In the genomic region with DNA sequence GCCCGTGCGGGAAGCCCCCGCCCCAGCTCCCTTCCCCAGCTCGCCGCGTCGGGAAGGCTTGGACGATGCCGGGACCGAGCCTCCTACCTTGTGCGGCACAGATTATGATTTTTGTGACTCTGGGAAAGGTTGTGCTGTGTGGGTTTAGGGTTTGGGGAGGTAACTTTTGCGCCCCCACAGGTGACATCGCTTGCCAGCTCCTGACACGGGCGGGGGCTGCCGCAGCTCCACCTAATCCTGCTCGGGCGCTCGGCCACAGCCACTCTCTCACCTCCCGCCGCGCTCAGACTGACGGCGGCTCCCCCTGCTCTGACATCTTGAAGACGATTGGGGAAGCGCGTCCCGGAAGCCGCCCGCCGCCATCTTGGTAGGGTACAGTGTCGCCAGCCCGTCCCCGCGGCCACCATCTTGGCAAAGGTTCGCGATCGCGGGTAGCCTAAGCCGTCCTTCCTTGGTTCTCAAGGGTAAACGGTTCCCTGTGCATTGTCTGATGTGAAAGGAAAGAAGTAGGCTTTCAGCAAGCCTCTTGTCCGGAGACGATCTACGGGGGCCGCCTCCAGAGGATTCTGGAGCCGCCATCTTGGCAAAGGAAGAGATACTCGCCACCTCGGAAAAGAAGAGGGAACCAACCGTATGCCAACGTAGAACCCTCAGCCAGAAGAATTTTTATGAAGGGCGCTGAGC, we compare ENCODE assay signal across 1 cellular context.
TF ChIP-seq lines count a peak whose summit lies in the region.

No MANE protein-coding gene starts in this region.

TF ChIP-seq in K562, 482 proteins besides CTCF, POLR2A, EP300 and RAD21 (continued from another document and continues in another):
- TF ChIP-seq, protein P1, sequence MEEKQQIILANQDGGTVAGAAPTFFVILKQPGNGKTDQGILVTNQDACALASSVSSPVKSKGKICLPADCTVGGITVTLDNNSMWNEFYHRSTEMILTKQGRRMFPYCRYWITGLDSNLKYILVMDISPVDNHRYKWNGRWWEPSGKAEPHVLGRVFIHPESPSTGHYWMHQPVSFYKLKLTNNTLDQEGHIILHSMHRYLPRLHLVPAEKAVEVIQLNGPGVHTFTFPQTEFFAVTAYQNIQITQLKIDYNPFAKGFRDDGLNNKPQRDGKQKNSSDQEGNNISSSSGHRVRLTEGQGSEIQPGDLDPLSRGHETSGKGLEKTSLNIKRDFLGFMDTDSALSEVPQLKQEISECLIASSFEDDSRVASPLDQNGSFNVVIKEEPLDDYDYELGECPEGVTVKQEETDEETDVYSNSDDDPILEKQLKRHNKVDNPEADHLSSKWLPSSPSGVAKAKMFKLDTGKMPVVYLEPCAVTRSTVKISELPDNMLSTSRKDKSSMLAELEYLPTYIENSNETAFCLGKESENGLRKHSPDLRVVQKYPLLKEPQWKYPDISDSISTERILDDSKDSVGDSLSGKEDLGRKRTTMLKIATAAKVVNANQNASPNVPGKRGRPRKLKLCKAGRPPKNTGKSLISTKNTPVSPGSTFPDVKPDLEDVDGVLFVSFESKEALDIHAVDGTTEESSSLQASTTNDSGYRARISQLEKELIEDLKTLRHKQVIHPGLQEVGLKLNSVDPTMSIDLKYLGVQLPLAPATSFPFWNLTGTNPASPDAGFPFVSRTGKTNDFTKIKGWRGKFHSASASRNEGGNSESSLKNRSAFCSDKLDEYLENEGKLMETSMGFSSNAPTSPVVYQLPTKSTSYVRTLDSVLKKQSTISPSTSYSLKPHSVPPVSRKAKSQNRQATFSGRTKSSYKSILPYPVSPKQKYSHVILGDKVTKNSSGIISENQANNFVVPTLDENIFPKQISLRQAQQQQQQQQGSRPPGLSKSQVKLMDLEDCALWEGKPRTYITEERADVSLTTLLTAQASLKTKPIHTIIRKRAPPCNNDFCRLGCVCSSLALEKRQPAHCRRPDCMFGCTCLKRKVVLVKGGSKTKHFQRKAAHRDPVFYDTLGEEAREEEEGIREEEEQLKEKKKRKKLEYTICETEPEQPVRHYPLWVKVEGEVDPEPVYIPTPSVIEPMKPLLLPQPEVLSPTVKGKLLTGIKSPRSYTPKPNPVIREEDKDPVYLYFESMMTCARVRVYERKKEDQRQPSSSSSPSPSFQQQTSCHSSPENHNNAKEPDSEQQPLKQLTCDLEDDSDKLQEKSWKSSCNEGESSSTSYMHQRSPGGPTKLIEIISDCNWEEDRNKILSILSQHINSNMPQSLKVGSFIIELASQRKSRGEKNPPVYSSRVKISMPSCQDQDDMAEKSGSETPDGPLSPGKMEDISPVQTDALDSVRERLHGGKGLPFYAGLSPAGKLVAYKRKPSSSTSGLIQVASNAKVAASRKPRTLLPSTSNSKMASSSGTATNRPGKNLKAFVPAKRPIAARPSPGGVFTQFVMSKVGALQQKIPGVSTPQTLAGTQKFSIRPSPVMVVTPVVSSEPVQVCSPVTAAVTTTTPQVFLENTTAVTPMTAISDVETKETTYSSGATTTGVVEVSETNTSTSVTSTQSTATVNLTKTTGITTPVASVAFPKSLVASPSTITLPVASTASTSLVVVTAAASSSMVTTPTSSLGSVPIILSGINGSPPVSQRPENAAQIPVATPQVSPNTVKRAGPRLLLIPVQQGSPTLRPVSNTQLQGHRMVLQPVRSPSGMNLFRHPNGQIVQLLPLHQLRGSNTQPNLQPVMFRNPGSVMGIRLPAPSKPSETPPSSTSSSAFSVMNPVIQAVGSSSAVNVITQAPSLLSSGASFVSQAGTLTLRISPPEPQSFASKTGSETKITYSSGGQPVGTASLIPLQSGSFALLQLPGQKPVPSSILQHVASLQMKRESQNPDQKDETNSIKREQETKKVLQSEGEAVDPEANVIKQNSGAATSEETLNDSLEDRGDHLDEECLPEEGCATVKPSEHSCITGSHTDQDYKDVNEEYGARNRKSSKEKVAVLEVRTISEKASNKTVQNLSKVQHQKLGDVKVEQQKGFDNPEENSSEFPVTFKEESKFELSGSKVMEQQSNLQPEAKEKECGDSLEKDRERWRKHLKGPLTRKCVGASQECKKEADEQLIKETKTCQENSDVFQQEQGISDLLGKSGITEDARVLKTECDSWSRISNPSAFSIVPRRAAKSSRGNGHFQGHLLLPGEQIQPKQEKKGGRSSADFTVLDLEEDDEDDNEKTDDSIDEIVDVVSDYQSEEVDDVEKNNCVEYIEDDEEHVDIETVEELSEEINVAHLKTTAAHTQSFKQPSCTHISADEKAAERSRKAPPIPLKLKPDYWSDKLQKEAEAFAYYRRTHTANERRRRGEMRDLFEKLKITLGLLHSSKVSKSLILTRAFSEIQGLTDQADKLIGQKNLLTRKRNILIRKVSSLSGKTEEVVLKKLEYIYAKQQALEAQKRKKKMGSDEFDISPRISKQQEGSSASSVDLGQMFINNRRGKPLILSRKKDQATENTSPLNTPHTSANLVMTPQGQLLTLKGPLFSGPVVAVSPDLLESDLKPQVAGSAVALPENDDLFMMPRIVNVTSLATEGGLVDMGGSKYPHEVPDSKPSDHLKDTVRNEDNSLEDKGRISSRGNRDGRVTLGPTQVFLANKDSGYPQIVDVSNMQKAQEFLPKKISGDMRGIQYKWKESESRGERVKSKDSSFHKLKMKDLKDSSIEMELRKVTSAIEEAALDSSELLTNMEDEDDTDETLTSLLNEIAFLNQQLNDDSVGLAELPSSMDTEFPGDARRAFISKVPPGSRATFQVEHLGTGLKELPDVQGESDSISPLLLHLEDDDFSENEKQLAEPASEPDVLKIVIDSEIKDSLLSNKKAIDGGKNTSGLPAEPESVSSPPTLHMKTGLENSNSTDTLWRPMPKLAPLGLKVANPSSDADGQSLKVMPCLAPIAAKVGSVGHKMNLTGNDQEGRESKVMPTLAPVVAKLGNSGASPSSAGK (IDR thresholded peaks at IDR 0.05) = peak; percentile 87
- 0 out of 2 replicates have a peak, but pooled peaks have one; percentile 6 for TF ChIP-seq FOSL1 (tag; conservative IDR thresholded peaks at IDR 0.05)
- TF ChIP-seq ZNF3 (CRISPR knock-in tag; IDR thresholded peaks at IDR 0.05) = no peak
- no peak for TF ChIP-seq ZNF79 (CRISPR knock-in tag; IDR thresholded peaks at IDR 0.05; ENCODE audit: low read depth)
- TF ChIP-seq KAT2B (IDR thresholded peaks at IDR 0.05; ENCODE audit: low read depth, low read length) = no peak
- TF ChIP-seq MAZ (CRISPR knock-in tag; conservative IDR thresholded peaks at IDR 0.05 in 1 of 2, IDR thresholded peaks at IDR 0.05 in 1 of 2) = peak; percentile 5 to 63; a peak in 2 of 4 replicates
- TF ChIP-seq JUND (IDR thresholded peaks at IDR 0.05; ENCODE audit: borderline replicate concordance, low read depth, low read length) = no peak
- peak; percentile 29; the same call in 1 of the 3 replicates for TF ChIP-seq JUND (tag; IDR thresholded peaks at IDR 0.05; ENCODE audit: borderline replicate concordance, low read depth, low read length)
- no peak for TF ChIP-seq CEBPB (tag; IDR thresholded peaks at IDR 0.05)
- TF ChIP-seq TCFL5 (CRISPR knock-in tag; conservative IDR thresholded peaks at IDR 0.05) = no peak
- TF ChIP-seq SMARCC2 (IDR thresholded peaks at IDR 0.05; ENCODE audit: low read depth) = no peak
- TF ChIP-seq BACH1 (tag; IDR thresholded peaks at IDR 0.05) = peak; percentile 90
- peak; percentile 84 for TF ChIP-seq BRD9 (IDR thresholded peaks at IDR 0.05; ENCODE audit: low read depth, partially characterized antibody)
- no peak for TF ChIP-seq NR3C1 (CRISPR knock-in tag; IDR thresholded peaks at IDR 0.05)
- no peak for TF ChIP-seq HOXB6 (CRISPR knock-in tag; IDR thresholded peaks at IDR 0.05; ENCODE audit: borderline replicate concordance)
- no peak for TF ChIP-seq ZNF57 (CRISPR knock-in tag; IDR thresholded peaks at IDR 0.05)
- TF ChIP-seq NR2C2 (CRISPR knock-in tag; IDR thresholded peaks at IDR 0.05) = no peak
- peak; percentile 87 for TF ChIP-seq NR2C2 (tag; IDR thresholded peaks at IDR 0.05)
- TF ChIP-seq KAT8 (IDR thresholded peaks at IDR 0.05; ENCODE audit: low read depth) = peak; percentile 86
- peak; percentile 86 for TF ChIP-seq MAX (CRISPR knock-in tag; IDR thresholded peaks at IDR 0.05)
- TF ChIP-seq DACH1 (IDR thresholded peaks at IDR 0.05; ENCODE audit: partially characterized antibody) = no peak
- TF ChIP-seq, protein P2, sequence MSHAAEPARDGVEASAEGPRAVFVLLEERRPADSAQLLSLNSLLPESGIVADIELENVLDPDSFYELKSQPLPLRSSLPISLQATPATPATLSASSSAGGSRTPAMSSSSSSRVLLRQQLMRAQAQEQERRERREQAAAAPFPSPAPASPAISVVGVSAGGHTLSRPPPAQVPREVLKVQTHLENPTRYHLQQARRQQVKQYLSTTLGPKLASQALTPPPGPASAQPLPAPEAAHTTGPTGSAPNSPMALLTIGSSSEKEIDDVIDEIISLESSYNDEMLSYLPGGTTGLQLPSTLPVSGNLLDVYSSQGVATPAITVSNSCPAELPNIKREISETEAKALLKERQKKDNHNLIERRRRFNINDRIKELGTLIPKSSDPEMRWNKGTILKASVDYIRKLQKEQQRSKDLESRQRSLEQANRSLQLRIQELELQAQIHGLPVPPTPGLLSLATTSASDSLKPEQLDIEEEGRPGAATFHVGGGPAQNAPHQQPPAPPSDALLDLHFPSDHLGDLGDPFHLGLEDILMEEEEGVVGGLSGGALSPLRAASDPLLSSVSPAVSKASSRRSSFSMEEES (CRISPR knock-in tag; IDR thresholded peaks at IDR 0.05) = no peak
- no peak for TF ChIP-seq NCOA2 (IDR thresholded peaks at IDR 0.05; ENCODE audit: partially characterized antibody in 2 of 2)
- no peak for TF ChIP-seq CLOCK (CRISPR knock-in tag; IDR thresholded peaks at IDR 0.05; ENCODE audit: borderline replicate concordance)
- TF ChIP-seq ZNF445 (CRISPR knock-in tag; IDR thresholded peaks at IDR 0.05; ENCODE audit: low read depth) = no peak
- TF ChIP-seq, protein P3, sequence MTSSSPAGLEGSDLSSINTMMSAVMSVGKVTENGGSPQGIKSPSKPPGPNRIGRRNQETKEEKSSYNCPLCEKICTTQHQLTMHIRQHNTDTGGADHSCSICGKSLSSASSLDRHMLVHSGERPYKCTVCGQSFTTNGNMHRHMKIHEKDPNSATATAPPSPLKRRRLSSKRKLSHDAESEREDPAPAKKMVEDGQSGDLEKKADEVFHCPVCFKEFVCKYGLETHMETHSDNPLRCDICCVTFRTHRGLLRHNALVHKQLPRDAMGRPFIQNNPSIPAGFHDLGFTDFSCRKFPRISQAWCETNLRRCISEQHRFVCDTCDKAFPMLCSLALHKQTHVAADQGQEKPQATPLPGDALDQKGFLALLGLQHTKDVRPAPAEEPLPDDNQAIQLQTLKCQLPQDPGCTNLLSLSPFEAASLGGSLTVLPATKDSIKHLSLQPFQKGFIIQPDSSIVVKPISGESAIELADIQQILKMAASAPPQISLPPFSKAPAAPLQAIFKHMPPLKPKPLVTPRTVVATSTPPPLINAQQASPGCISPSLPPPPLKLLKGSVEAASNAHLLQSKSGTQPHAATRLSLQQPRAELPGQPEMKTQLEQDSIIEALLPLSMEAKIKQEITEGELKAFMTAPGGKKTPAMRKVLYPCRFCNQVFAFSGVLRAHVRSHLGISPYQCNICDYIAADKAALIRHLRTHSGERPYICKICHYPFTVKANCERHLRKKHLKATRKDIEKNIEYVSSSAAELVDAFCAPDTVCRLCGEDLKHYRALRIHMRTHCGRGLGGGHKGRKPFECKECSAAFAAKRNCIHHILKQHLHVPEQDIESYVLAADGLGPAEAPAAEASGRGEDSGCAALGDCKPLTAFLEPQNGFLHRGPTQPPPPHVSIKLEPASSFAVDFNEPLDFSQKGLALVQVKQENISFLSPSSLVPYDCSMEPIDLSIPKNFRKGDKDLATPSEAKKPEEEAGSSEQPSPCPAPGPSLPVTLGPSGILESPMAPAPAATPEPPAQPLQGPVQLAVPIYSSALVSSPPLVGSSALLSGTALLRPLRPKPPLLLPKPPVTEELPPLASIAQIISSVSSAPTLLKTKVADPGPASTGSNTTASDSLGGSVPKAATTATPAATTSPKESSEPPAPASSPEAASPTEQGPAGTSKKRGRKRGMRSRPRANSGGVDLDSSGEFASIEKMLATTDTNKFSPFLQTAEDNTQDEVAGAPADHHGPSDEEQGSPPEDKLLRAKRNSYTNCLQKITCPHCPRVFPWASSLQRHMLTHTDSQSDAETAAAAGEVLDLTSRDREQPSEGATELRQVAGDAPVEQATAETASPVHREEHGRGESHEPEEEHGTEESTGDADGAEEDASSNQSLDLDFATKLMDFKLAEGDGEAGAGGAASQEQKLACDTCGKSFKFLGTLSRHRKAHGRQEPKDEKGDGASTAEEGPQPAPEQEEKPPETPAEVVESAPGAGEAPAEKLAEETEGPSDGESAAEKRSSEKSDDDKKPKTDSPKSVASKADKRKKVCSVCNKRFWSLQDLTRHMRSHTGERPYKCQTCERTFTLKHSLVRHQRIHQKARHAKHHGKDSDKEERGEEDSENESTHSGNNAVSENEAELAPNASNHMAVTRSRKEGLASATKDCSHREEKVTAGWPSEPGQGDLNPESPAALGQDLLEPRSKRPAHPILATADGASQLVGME (CRISPR knock-in tag; IDR thresholded peaks at IDR 0.05) = peak; percentile 33; the same call in 1 of the 2 replicates
- TF ChIP-seq TCF3 (CRISPR knock-in tag; IDR thresholded peaks at IDR 0.05) = no peak
- TF ChIP-seq CBX2 (IDR thresholded peaks at IDR 0.05; ENCODE audit: insufficient read depth, low read length, poor library complexity, severe bottlenecking) = no peak
- no peak for TF ChIP-seq PURB (CRISPR knock-in tag; IDR thresholded peaks at IDR 0.05; ENCODE audit: low read depth)
- TF ChIP-seq, protein P4, sequence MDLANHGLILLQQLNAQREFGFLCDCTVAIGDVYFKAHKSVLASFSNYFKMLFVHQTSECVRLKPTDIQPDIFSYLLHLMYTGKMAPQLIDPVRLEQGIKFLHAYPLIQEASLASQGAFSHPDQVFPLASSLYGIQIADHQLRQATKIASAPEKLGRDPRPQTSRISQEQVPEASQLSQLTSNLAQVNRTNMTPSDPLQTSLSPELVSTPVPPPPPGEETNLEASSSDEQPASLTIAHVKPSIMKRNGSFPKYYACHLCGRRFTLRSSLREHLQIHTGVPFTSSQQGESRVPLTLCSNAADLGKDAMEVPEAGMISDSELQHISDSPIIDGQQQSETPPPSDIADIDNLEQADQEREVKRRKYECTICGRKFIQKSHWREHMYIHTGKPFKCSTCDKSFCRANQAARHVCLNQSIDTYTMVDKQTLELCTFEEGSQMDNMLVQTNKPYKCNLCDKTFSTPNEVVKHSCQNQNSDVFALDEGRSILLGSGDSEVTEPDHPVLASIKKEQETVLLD (IDR thresholded peaks at IDR 0.05) = no peak
